19 cellular contexts compared by ENCODE assay signal in genomic region chr4:85543832-85544231, GRCh38.
DNase-seq lines count a peak whose midpoint lies in the region; ATAC-seq and TF ChIP-seq lines count a peak whose summit lies in the region.
"Had no signal": no experiment of that assay in that cellular context is flagged by ENCODE, and none has a peak within 500 bp of the region (broad histone marks: within the 10 kb centered on the region; RNA-seq: fewer than 3 reads in every experiment).

No MANE protein-coding gene starts in this region.

- intact Hi-C loops in transverse colon (cut with DNase I; ENCODE audit: low total_unique reads) = no loop called here

- H3K4me3 Mint-ChIP-seq in neural crest cell = no peak overlapping the region
- H3K4me3 Mint-ChIP-seq in endothelial cell (ENCODE audit: unreplicated experiment) = no peak overlapping the region
- H3K4me3 Mint-ChIP-seq: activated CD8-positive, alpha-beta T cell treated with anti-CD3 and anti-CD28 coated beads for 36 hours; CD4-positive, CD25-positive, alpha-beta regulatory T cell; stimulated activated naive CD8-positive, alpha-beta T cell treated with anti-CD3 and anti-CD28 coated beads, Interleukin-15, Interleukin-2, amounts not matched to agents 100 ng/mL and 50 ng/mL, for 24 hours had no signal

- no peak for TF ChIP-seq POLR2A in transverse colon (IDR thresholded peaks at IDR 0.05)

- H3K9me3 Mint-ChIP-seq in neural crest cell (no peaks in the 10 kb centered on the region), endothelial cell (ENCODE audit: unreplicated experiment) (no peaks in the 10 kb centered on the region)
- H3K9me3 Mint-ChIP-seq: activated T-helper 2 cell treated with anti-CD3 and anti-CD28 coated beads, Interferon-gamma antibody, Interleukin-2, Interleukin-4, amounts not matched to agents 10 μg/mL and 5 μg/mL and 100 μg/mL, durations not matched to agents 14 hours and 24 hours and 36 hours; stimulated activated naive CD8-positive, alpha-beta T cell treated with anti-CD3 and anti-CD28 coated beads, Interleukin-15, Interleukin-2, amounts not matched to agents 100 ng/mL and 50 ng/mL, for 24 hours had no signal

- DNase-seq in ELR (ENCODE audit: low read depth) (peak; percentile 1), SJCRH30 (peak; percentile 47 to 50), fibroblast of mammary gland (ENCODE audit: low read depth) (peak; percentile 50), neural crest cell (ENCODE audit: low read depth, low spot score) (no peak), transverse colon (no peak), COLO668 (lab: John Stamatoyannopoulos, UW; ENCODE audit: unreplicated experiment) (no peak), endothelial cell (ENCODE audit: low spot score) (no peak)
- DNase-seq: activated CD8-positive, alpha-beta T cell treated with anti-CD3 and anti-CD28 coated beads for 36 hours; aorta; CD4-positive, CD25-positive, alpha-beta regulatory T cell; MG63; NCI-H187 treated with DMSO at 0.1 percent for 48 hours; NCI-H524; spleen had no signal

- no peak for ATAC-seq in HG02571 (IDR thresholded peaks at IDR 0.05; ENCODE audit: unreplicated experiment)
- ATAC-seq: activated CD8-positive, alpha-beta T cell treated with anti-CD3 and anti-CD28 coated beads for 36 hours; SK-N-SH treated with all-trans-retinoic acid at 6 μM for 48 hours had no signal

- TF ChIP-seq EP300 in transverse colon (IDR thresholded peaks at IDR 0.05; ENCODE audit: low read depth) = no peak

- no peaks in the 10 kb centered on the region for H3K9me3 ChIP-seq in SJCRH30 (replicated peaks)
- H3K9me3 ChIP-seq in transverse colon = no peaks in the 10 kb centered on the region
- H3K9me3 ChIP-seq: MG63, spleen, vagina had no signal

- H3K36me3 Mint-ChIP-seq in neural crest cell (ENCODE audit: low read depth) (no peaks in the 10 kb centered on the region), endothelial cell (ENCODE audit: low read depth, unreplicated experiment) (no peaks in the 10 kb centered on the region)
- H3K36me3 Mint-ChIP-seq: CD4-positive, CD25-positive, alpha-beta regulatory T cell had no signal

- H3K4me3 ChIP-seq in SJCRH30 (no peak overlapping the region), fibroblast of mammary gland (ENCODE audit: control insufficient read depth, low read depth, low read length) (no peak overlapping the region), transverse colon (no peak overlapping the region)
- H3K4me3 ChIP-seq: MG63, spleen, vagina had no signal

- H3K4me1 ChIP-seq in SJCRH30 = peaks cover 13% of the 10 kb centered on the region
- H3K4me1 ChIP-seq in transverse colon = no peaks in the 10 kb centered on the region
- H3K4me1 ChIP-seq: vagina had no signal

- 50 to 90% methylated on average over 1 of the region's 1 CpG for WGBS in transverse colon (ENCODE audit: low coverage in 1 of 2), 2 donors

- H3K27ac Mint-ChIP-seq in neural crest cell (ENCODE audit: unreplicated experiment) (peak overlapping the region; percentile 9), endothelial cell (ENCODE audit: unreplicated experiment) (no peak overlapping the region)
- H3K27ac Mint-ChIP-seq: activated CD8-positive, alpha-beta T cell treated with anti-CD3 and anti-CD28 coated beads for 36 hours; activated T-helper 2 cell treated with anti-CD3 and anti-CD28 coated beads, Interferon-gamma antibody, Interleukin-2, Interleukin-4, amounts not matched to agents 10 μg/mL and 5 μg/mL and 100 μg/mL, durations not matched to agents 14 hours and 24 hours and 36 hours; CD4-positive, CD25-positive, alpha-beta regulatory T cell; stimulated activated naive CD8-positive, alpha-beta T cell treated with anti-CD3 and anti-CD28 coated beads, Interleukin-15, Interleukin-2, amounts not matched to agents 100 ng/mL and 50 ng/mL, for 24 hours had no signal

- TF ChIP-seq CTCF in fibroblast of mammary gland (conservative IDR thresholded peaks at IDR 0.05; ENCODE audit: control insufficient read depth, insufficient read depth, low read depth, low read length) = no peak
- TF ChIP-seq CTCF in neural crest cell (conservative IDR thresholded peaks at IDR 0.05) = no peak
- no peak for TF ChIP-seq CTCF in transverse colon (IDR thresholded peaks at IDR 0.05)
- TF ChIP-seq CTCF in endothelial cell (IDR thresholded peaks at IDR 0.05; ENCODE audit: unreplicated experiment) = no peak

- H3K27me3 ChIP-seq in SJCRH30 (no peaks in the 10 kb centered on the region), transverse colon (no peaks in the 10 kb centered on the region)
- H3K27me3 ChIP-seq: MG63, spleen, vagina had no signal

- H3K4me1 Mint-ChIP-seq in neural crest cell = no peaks in the 10 kb centered on the region
- peaks cover 3% of the 10 kb centered on the region for H3K4me1 Mint-ChIP-seq in endothelial cell (ENCODE audit: unreplicated experiment)
- H3K4me1 Mint-ChIP-seq: CD4-positive, CD25-positive, alpha-beta regulatory T cell had no signal

- H3K27me3 Mint-ChIP-seq in neural crest cell (ENCODE audit: low read depth) = no peaks in the 10 kb centered on the region
- H3K27me3 Mint-ChIP-seq in endothelial cell (ENCODE audit: unreplicated experiment) = no peaks in the 10 kb centered on the region
- H3K27me3 Mint-ChIP-seq: activated CD8-positive, alpha-beta T cell treated with anti-CD3 and anti-CD28 coated beads for 36 hours; CD4-positive, CD25-positive, alpha-beta regulatory T cell; stimulated activated naive CD8-positive, alpha-beta T cell treated with anti-CD3 and anti-CD28 coated beads, Interleukin-15, Interleukin-2, amounts not matched to agents 100 ng/mL and 50 ng/mL, for 24 hours had no signal

- in situ Hi-C loops in transverse colon (cut with MboI; ENCODE audit: low pct_ligation_motif_present in 1 of 4, low pct_unique_long_range_greater_than_20kb in 1 of 4, low sequenced_read_pairs in 3 of 4) = no loop called here

- H3K36me3 ChIP-seq in SJCRH30 (peaks cover 8% of the 10 kb centered on the region; the same call in 1 of the 2 replicates), transverse colon (no peaks in the 10 kb centered on the region)
- H3K36me3 ChIP-seq: MG63, spleen, vagina had no signal

- H3K27ac ChIP-seq in SJCRH30 (peak overlapping the region; percentile 12; the same call in 1 of the 2 replicates), transverse colon (no peak overlapping the region)
- H3K27ac ChIP-seq: spleen, vagina had no signal

Comparison
In these comparisons a context has a peak if more than half of its experiments do, and no peak if none do; other contexts are left out.
1. DNase-seq: peak in ELR (single experiment), SJCRH30 (2 of 2) and fibroblast of mammary gland (single experiment); none in neural crest cell (single experiment), transverse colon (single experiment), COLO668 (single experiment) and endothelial cell (single experiment).